ENCODE assay signal across 1 cellular context in genomic region chr7:46752881-46753366, GRCh38.
TF ChIP-seq lines count a peak whose summit lies in the region.

No MANE protein-coding gene starts in this region.

TF ChIP-seq in HCT116, 20 proteins besides CTCF, POLR2A, EP300 and RAD21 (continued from another document):
- TF ChIP-seq ZBTB33 (IDR thresholded peaks at IDR 0.05; ENCODE audit: extremely low read depth, insufficient replicate concordance, low read length): no peak
